ENCODE assay signal across 2 cellular contexts in genomic region chr5:131999471-131999931, GRCh38.
TF ChIP-seq lines count a peak whose summit lies in the region.

No MANE protein-coding gene starts in this region.

TF ChIP-seq in SK-N-SH, 30 proteins besides CTCF, POLR2A, EP300 and RAD21 (continued from another document):
- TF ChIP-seq, protein P1, sequence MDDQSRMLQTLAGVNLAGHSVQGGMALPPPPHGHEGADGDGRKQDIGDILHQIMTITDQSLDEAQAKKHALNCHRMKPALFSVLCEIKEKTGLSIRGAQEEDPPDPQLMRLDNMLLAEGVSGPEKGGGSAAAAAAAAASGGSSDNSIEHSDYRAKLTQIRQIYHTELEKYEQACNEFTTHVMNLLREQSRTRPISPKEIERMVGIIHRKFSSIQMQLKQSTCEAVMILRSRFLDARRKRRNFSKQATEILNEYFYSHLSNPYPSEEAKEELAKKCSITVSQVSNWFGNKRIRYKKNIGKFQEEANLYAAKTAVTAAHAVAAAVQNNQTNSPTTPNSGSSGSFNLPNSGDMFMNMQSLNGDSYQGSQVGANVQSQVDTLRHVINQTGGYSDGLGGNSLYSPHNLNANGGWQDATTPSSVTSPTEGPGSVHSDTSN (IDR thresholded peaks at IDR 0.05) = no peak
- TF ChIP-seq NFIC (IDR thresholded peaks at IDR 0.05; ENCODE audit: borderline replicate concordance) = no peak
- TF ChIP-seq YY1 (IDR thresholded peaks at IDR 0.05; ENCODE audit: low read depth) = no peak
- TF ChIP-seq, protein P2, sequence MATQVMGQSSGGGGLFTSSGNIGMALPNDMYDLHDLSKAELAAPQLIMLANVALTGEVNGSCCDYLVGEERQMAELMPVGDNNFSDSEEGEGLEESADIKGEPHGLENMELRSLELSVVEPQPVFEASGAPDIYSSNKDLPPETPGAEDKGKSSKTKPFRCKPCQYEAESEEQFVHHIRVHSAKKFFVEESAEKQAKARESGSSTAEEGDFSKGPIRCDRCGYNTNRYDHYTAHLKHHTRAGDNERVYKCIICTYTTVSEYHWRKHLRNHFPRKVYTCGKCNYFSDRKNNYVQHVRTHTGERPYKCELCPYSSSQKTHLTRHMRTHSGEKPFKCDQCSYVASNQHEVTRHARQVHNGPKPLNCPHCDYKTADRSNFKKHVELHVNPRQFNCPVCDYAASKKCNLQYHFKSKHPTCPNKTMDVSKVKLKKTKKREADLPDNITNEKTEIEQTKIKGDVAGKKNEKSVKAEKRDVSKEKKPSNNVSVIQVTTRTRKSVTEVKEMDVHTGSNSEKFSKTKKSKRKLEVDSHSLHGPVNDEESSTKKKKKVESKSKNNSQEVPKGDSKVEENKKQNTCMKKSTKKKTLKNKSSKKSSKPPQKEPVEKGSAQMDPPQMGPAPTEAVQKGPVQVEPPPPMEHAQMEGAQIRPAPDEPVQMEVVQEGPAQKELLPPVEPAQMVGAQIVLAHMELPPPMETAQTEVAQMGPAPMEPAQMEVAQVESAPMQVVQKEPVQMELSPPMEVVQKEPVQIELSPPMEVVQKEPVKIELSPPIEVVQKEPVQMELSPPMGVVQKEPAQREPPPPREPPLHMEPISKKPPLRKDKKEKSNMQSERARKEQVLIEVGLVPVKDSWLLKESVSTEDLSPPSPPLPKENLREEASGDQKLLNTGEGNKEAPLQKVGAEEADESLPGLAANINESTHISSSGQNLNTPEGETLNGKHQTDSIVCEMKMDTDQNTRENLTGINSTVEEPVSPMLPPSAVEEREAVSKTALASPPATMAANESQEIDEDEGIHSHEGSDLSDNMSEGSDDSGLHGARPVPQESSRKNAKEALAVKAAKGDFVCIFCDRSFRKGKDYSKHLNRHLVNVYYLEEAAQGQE (IDR thresholded peaks at IDR 0.05; ENCODE audit: low read depth, low read length) = no peak
- TF ChIP-seq SIN3A (IDR thresholded peaks at IDR 0.05; ENCODE audit: borderline replicate concordance, low read depth, low read length) = no peak
- no peak for TF ChIP-seq EZH2phosphoT487 (IDR thresholded peaks at IDR 0.05; ENCODE audit: borderline replicate concordance, low read depth)
- no peak for TF ChIP-seq MEF2A (IDR thresholded peaks at IDR 0.05; ENCODE audit: borderline replicate concordance, low read depth)
- TF ChIP-seq USF2 (IDR thresholded peaks at IDR 0.05; ENCODE audit: borderline replicate concordance, low read depth, low read length) = no peak
- TF ChIP-seq GABPA (IDR thresholded peaks at IDR 0.05; ENCODE audit: low read depth) = no peak
- TF ChIP-seq ELF1 (IDR thresholded peaks at IDR 0.05) = no peak

TF ChIP-seq in SK-N-SH treated with all-trans-retinoic acid at 6 μM for 48 hours, 23 proteins besides CTCF, POLR2A, EP300 and RAD21 (continued from another document):
- TF ChIP-seq ZFP30 (CRISPR knock-in tag; IDR thresholded peaks at IDR 0.05) (no peak), CSDC2 (CRISPR knock-in tag; IDR thresholded peaks at IDR 0.05) (no peak), ISL1 (CRISPR knock-in tag; IDR thresholded peaks at IDR 0.05) (no peak)
- TF ChIP-seq, protein P3, sequence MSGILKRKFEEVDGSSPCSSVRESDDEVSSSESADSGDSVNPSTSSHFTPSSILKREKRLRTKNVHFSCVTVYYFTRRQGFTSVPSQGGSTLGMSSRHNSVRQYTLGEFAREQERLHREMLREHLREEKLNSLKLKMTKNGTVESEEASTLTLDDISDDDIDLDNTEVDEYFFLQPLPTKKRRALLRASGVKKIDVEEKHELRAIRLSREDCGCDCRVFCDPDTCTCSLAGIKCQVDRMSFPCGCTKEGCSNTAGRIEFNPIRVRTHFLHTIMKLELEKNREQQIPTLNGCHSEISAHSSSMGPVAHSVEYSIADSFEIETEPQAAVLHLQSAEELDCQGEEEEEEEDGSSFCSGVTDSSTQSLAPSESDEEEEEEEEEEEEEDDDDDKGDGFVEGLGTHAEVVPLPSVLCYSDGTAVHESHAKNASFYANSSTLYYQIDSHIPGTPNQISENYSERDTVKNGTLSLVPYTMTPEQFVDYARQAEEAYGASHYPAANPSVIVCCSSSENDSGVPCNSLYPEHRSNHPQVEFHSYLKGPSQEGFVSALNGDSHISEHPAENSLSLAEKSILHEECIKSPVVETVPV (CRISPR knock-in tag; IDR thresholded peaks at IDR 0.05) = no peak
